In genomic region chr4:40722576-40723161, GRCh38 we compare ENCODE assay signal across 2 cellular contexts.
TF ChIP-seq lines count a peak whose summit lies in the region.

No MANE protein-coding gene starts in this region.

TF ChIP-seq in IMR-90, 13 proteins besides CTCF, POLR2A, EP300 and RAD21:
- TF ChIP-seq USF2 (IDR thresholded peaks at IDR 0.05; ENCODE audit: low read depth, low read length) (no peak), RFX5 (IDR thresholded peaks at IDR 0.05; ENCODE audit: low read depth, low read length) (no peak), ELK1 (IDR thresholded peaks at IDR 0.05; ENCODE audit: borderline replicate concordance, low read depth, low read length) (no peak), CEBPB (IDR thresholded peaks at IDR 0.05; ENCODE audit: low read depth, low read length) (no peak), MAFK (IDR thresholded peaks at IDR 0.05; ENCODE audit: low read depth, low read length) (no peak), CHD1 (IDR thresholded peaks at IDR 0.05; ENCODE audit: low read depth, low read length) (no peak), BHLHE40 (IDR thresholded peaks at IDR 0.05; ENCODE audit: low read depth, low read length) (no peak), SMC3 (IDR thresholded peaks at IDR 0.05; ENCODE audit: low read depth, low read length) (no peak), FOS (IDR thresholded peaks at IDR 0.05; ENCODE audit: low read depth, low read length) (no peak), NFE2L2 (IDR thresholded peaks at IDR 0.05; ENCODE audit: low read depth, low read length) (no peak), RCOR1 (IDR thresholded peaks at IDR 0.05; ENCODE audit: insufficient replicate concordance, low read length) (no peak), MXI1 (IDR thresholded peaks at IDR 0.05; ENCODE audit: borderline replicate concordance, low read depth, low read length) (no peak)

TF ChIP-seq in SK-N-SH, 30 proteins besides CTCF, POLR2A, EP300 and RAD21 (continued from another document):
- TF ChIP-seq RCOR1 (IDR thresholded peaks at IDR 0.05; ENCODE audit: low read length): no peak
- no peak for TF ChIP-seq FOSL2 (IDR thresholded peaks at IDR 0.05; ENCODE audit: borderline replicate concordance, low read depth)
- no peak for TF ChIP-seq TEAD4 (IDR thresholded peaks at IDR 0.05; ENCODE audit: borderline replicate concordance, insufficient read depth)
- TF ChIP-seq SMC3 (IDR thresholded peaks at IDR 0.05; ENCODE audit: low read depth, low read length): no peak
- TF ChIP-seq ELF1 (IDR thresholded peaks at IDR 0.05): no peak
- TF ChIP-seq RFX5 (IDR thresholded peaks at IDR 0.05; ENCODE audit: low read length): no peak
- no peak for TF ChIP-seq NFIC (IDR thresholded peaks at IDR 0.05; ENCODE audit: borderline replicate concordance)
- TF ChIP-seq MXI1 (IDR thresholded peaks at IDR 0.05; ENCODE audit: low read depth, low read length): no peak
- no peak for TF ChIP-seq EZH2phosphoT487 (IDR thresholded peaks at IDR 0.05; ENCODE audit: borderline replicate concordance, low read depth)
- no peak for TF ChIP-seq IRF3 (IDR thresholded peaks at IDR 0.05; ENCODE audit: low read depth, low read length)
- no peak for TF ChIP-seq YY1 (IDR thresholded peaks at IDR 0.05; ENCODE audit: low read depth)
- TF ChIP-seq FOXM1 (IDR thresholded peaks at IDR 0.05; ENCODE audit: low read depth): no peak
- TF ChIP-seq RXRA (IDR thresholded peaks at IDR 0.05; ENCODE audit: borderline replicate concordance, low read depth): no peak
- no peak for TF ChIP-seq ZBTB33 (IDR thresholded peaks at IDR 0.05; ENCODE audit: borderline replicate concordance, low read depth)
- no peak for TF ChIP-seq REST (IDR thresholded peaks at IDR 0.05; ENCODE audit: low read depth, low read length)
TF ChIP-seq in SK-N-SH: peak in this region for 0.
